ENCODE assay signal across 8 cellular contexts in genomic region chr9:97468658-97469448, GRCh38. TPM values are rescaled to one million over a fixed set of nuclear protein-coding genes. Genes with fewer than 3 reads are reported as not detected.
A peak's percentile ranks its signal among the peaks of the same experiment; 100 is the strongest.
DNase-seq lines count a peak whose midpoint lies in the region; ATAC-seq and TF ChIP-seq lines count a peak whose summit lies in the region.

No MANE protein-coding gene starts in this region.

- ATAC-seq in GM21381 (IDR thresholded peaks at IDR 0.05; ENCODE audit: unreplicated experiment) (peak; percentile 75), HG03565 (IDR thresholded peaks at IDR 0.05; ENCODE audit: unreplicated experiment) (peak; percentile 55)

- DNase-seq in Daoy (ENCODE audit: low read depth) (peak; percentile 75), NT2/D1 (ENCODE audit: low read depth, low spot score) (peak; percentile 74), glomerular endothelial cell (ENCODE audit: extremely low read depth, low read depth, low spot score) (peak; percentile 39), osteocyte (ENCODE audit: extremely low spot score, unreplicated experiment) (no peak), NK-92 (lab: John Stamatoyannopoulos, UW; ENCODE audit: unreplicated experiment) (no peak)
- peak; percentile 0 for DNase-seq in activated T-helper 9 cell treated with anti-CD3 and anti-CD28 coated beads, Interleukin-2, amount 50 U/mL, for 16 hours (ENCODE audit: low read depth)

- H3K4me3 Mint-ChIP-seq in osteocyte (ENCODE audit: unreplicated experiment) = no peak overlapping the region

- H3K9me3 Mint-ChIP-seq in osteocyte (ENCODE audit: unreplicated experiment) = no peaks in the 10 kb centered on the region

- no peak overlapping the region for H3K27ac Mint-ChIP-seq in osteocyte (ENCODE audit: unreplicated experiment)

- no peaks in the 10 kb centered on the region for H3K27me3 Mint-ChIP-seq in osteocyte (ENCODE audit: unreplicated experiment)

- H3K36me3 Mint-ChIP-seq in osteocyte (ENCODE audit: unreplicated experiment) = peaks cover 14% of the 10 kb centered on the region

- TF ChIP-seq CTCF in osteocyte (IDR thresholded peaks at IDR 0.05) = peak; percentile 66

- no peaks in the 10 kb centered on the region for H3K27me3 ChIP-seq in NT2/D1 (ENCODE audit: insufficient read depth, insufficient read length)

- no peak overlapping the region for H3K4me3 ChIP-seq in NT2/D1 (ENCODE audit: insufficient read length, low read depth)

- H3K9ac ChIP-seq in NT2/D1 (ENCODE audit: insufficient read length, low read depth) = no peak overlapping the region

- no peaks in the 10 kb centered on the region for H3K4me1 Mint-ChIP-seq in osteocyte (ENCODE audit: unreplicated experiment)

- no peaks in the 10 kb centered on the region for H3K4me1 ChIP-seq in NT2/D1 (ENCODE audit: insufficient read depth, insufficient read length)

- no peaks in the 10 kb centered on the region for H3K9me3 ChIP-seq in NT2/D1 (ENCODE audit: insufficient read depth, low read length)

- H3K36me3 ChIP-seq in NT2/D1 (ENCODE audit: insufficient read depth, insufficient read length, low read length) = no peaks in the 10 kb centered on the region

RNA-seq across cellular contexts. Expression of gene TMOD1, which starts 32.6 kb away (rescaled TPM):
- 3.9 and 4.1 TPM in 2 replicates for total RNA-seq in Daoy (2014; rRNA removed; shearing (Covaris generic))
- total RNA-seq in glomerular endothelial cell (2.9 and 5.1 TPM in 2 replicates), osteocyte (not detected in 2 replicates)

RNA-seq across cellular contexts. Expression of gene TDRD7, which starts 57.0 kb away (rescaled TPM):
- total RNA-seq in Daoy (2014; rRNA removed; shearing (Covaris generic)) = 9.9 and 12.8 TPM in 2 replicates
- total RNA-seq in glomerular endothelial cell = 9.5 and 13.5 TPM in 2 replicates
- 8.6 and 11.0 TPM in 2 replicates for total RNA-seq in osteocyte

Comparison
In these comparisons a context has a peak if more than half of its experiments do, and no peak if none do; other contexts are left out.
1. DNase-seq: peak in Daoy (single experiment), NT2/D1 (single experiment), activated T-helper 9 cell treated with anti-CD3 and anti-CD28 coated beads, Interleukin-2, amount 50 U/mL, for 16 hours (single experiment) and glomerular endothelial cell (single experiment); none in osteocyte (single experiment) and NK-92 (single experiment).